Comparison of ENCODE assay signal across 23 cellular contexts in genomic region chr13:107117327-107118012, GRCh38.
DNase-seq lines count a peak whose midpoint lies in the region; ATAC-seq, FAIRE-seq and TF ChIP-seq lines count a peak whose summit lies in the region.
"Had no signal": no experiment of that assay in that cellular context is flagged by ENCODE, and none has a peak within 500 bp of the region (broad histone marks: within the 10 kb centered on the region; RNA-seq: fewer than 3 reads in every experiment).

No MANE protein-coding gene starts in this region.

- H3K4me3 ChIP-seq in bronchial epithelial cell (ENCODE audit: low read depth, low read length) (no peak overlapping the region), neuronal stem cell (ENCODE audit: low read length in 2 of 2) (no peak overlapping the region)
- H3K4me3 ChIP-seq: GM12878, heart left ventricle, smooth muscle cell had no signal

- H3K36me3 ChIP-seq in bronchial epithelial cell (ENCODE audit: control insufficient read depth, insufficient read depth, low read length): no peaks in the 10 kb centered on the region
- H3K36me3 ChIP-seq in neuronal stem cell (replicated peaks in 1 of 2; ENCODE audit: control insufficient read depth in 2 of 2, insufficient read depth in 2 of 2, low read length in 2 of 2): no peaks in the 10 kb centered on the region
- H3K36me3 ChIP-seq: BE2C, heart left ventricle had no signal

- peak; percentile 32 for FAIRE-seq in bronchial epithelial cell (lab: Jason Lieb, UNC)
- FAIRE-seq: GM12878 had no signal

- DNase-seq in NCI-H1417 (lab: John Stamatoyannopoulos, UW) (peak in 2 of 3 experiments; percentile 19 to 24), NCI-H1417 treated with DMSO at 0.1 percent for 48 hours (lab: John Stamatoyannopoulos, UW) (no peak), NCI-H2171 (lab: John Stamatoyannopoulos, UW) (peak; percentile 14), bronchial epithelial cell (ENCODE audit: low read depth) (no peak), neuronal stem cell (ENCODE audit: low spot score) (no peak), NCI-H1092 (lab: John Stamatoyannopoulos, UW) (no peak), T-helper 2 cell (no peak)
- DNase-seq: 8988T; activated CD4-positive, alpha-beta T cell treated with anti-CD3 and anti-CD28 coated beads, Interleukin-2, amount 10 ng/mL, durations not matched to agents 7 days and 5 days; BE2C; DMS79 treated with DMSO at 0.1 percent for 48 hours; heart left ventricle; naive B cell; NCI-H1436; occipital lobe; stimulated activated CD4-positive, alpha-beta T cell treated with anti-CD3 and anti-CD28 coated beads, Interleukin-2, amount 100 ng/mL, for 24 hours had no signal

- peaks cover 0 to 2% of the 10 kb centered on the region in 2 donors for H3K4me1 ChIP-seq in neuronal stem cell (ENCODE audit: control insufficient read depth in 2 of 2, insufficient read depth in 1 of 2, low read depth in 1 of 2, low read length in 2 of 2)
- H3K4me1 ChIP-seq: BE2C, heart left ventricle had no signal

- H2BK15ac ChIP-seq in neuronal stem cell (ENCODE audit: low read length): no peak overlapping the region

- H3K14ac ChIP-seq in neuronal stem cell (ENCODE audit: low read length): no peak overlapping the region

- H2BK12ac ChIP-seq in neuronal stem cell (ENCODE audit: low read length): no peak overlapping the region

- no peak overlapping the region for H3K4ac ChIP-seq in neuronal stem cell (ENCODE audit: low read length)

- no peak for TF ChIP-seq CTCF in bronchial epithelial cell (IDR thresholded peaks at IDR 0.05; ENCODE audit: insufficient read depth, low read length, severe bottlenecking)

- no peak overlapping the region for H4K8ac ChIP-seq in neuronal stem cell (ENCODE audit: low read depth, low read length)

- H3K4me2 ChIP-seq in neuronal stem cell (ENCODE audit: insufficient read depth, low read length, poor library complexity, severe bottlenecking): no peak overlapping the region
- H3K4me2 ChIP-seq: smooth muscle cell had no signal

- no peak overlapping the region for H2AK5ac ChIP-seq in neuronal stem cell (ENCODE audit: low read depth, low read length)

- H3K9ac ChIP-seq in neuronal stem cell (ENCODE audit: low read depth, low read length, poor library complexity): no peak overlapping the region

- H2BK120ac ChIP-seq in neuronal stem cell (ENCODE audit: low read depth, low read length): no peak overlapping the region

- H3K27me3 ChIP-seq in bronchial epithelial cell (ENCODE audit: control insufficient read depth, insufficient read depth, low read length): no peaks in the 10 kb centered on the region
- no peaks in the 10 kb centered on the region for H3K27me3 ChIP-seq in neuronal stem cell (ENCODE audit: control insufficient read depth in 3 of 3, insufficient read depth in 3 of 3, low read depth in 1 of 3, low read length in 3 of 3)
- H3K27me3 ChIP-seq: BE2C had no signal

- H4K91ac ChIP-seq in neuronal stem cell (ENCODE audit: low read depth, low read length, poor library complexity): no peak overlapping the region

- H3K9me3 ChIP-seq in neuronal stem cell (replicated peaks in 1 of 2; ENCODE audit: control insufficient read depth in 2 of 2, insufficient read depth in 1 of 2, low read depth in 1 of 2, low read length in 2 of 2): no peaks in the 10 kb centered on the region
- H3K9me3 ChIP-seq: BE2C, heart left ventricle had no signal

- no peak overlapping the region for H3K27ac ChIP-seq in neuronal stem cell (replicated peaks; ENCODE audit: low read length)
- H3K27ac ChIP-seq: heart left ventricle, VCaP had no signal

- no CpG with 5 or more reads among the region's 15 CpGs for WGBS in neuronal stem cell (ENCODE audit: extremely low coverage in 2 of 2, insufficient read length in 2 of 2, insufficient replicate concordance in 1 of 2), 2 donors

- ATAC-seq in HG03354 (IDR thresholded peaks at IDR 0.05; ENCODE audit: poor library complexity, severe bottlenecking, unreplicated experiment): no peak
- ATAC-seq: GM12878; HCT116; heart left ventricle; left lobe of liver; stimulated activated effector memory CD8-positive, alpha-beta T cell treated with anti-CD3 and anti-CD28 coated beads, Interleukin-12 subunit alpha, Interleukin-12 subunit beta, amount 100 ng/mL, for 72 hours had no signal

- no peaks in the 10 kb centered on the region for H3K79me1 ChIP-seq in neuronal stem cell (ENCODE audit: low read depth, low read length)

- H3K18ac ChIP-seq in neuronal stem cell (ENCODE audit: low read length): no peak overlapping the region

- H2AFZ ChIP-seq in neuronal stem cell (ENCODE audit: low read length): peak overlapping the region; percentile 16

- H3K23ac ChIP-seq in neuronal stem cell (ENCODE audit: low read depth, low read length, poor library complexity): no peak overlapping the region

- H2BK5ac ChIP-seq in neuronal stem cell (ENCODE audit: low read length): no peak overlapping the region

Comparison
In these comparisons a context has a peak if more than half of its experiments do, and no peak if none do; other contexts are left out.
1. DNase-seq: peak in NCI-H1417 (2 of 3) and NCI-H2171 (single experiment); none in NCI-H1417 treated with DMSO at 0.1 percent for 48 hours (single experiment), bronchial epithelial cell (single experiment), neuronal stem cell (single experiment), NCI-H1092 (single experiment) and T-helper 2 cell (0 of 5).